ENCODE assay signal across 8 cellular contexts in the genomic region with DNA sequence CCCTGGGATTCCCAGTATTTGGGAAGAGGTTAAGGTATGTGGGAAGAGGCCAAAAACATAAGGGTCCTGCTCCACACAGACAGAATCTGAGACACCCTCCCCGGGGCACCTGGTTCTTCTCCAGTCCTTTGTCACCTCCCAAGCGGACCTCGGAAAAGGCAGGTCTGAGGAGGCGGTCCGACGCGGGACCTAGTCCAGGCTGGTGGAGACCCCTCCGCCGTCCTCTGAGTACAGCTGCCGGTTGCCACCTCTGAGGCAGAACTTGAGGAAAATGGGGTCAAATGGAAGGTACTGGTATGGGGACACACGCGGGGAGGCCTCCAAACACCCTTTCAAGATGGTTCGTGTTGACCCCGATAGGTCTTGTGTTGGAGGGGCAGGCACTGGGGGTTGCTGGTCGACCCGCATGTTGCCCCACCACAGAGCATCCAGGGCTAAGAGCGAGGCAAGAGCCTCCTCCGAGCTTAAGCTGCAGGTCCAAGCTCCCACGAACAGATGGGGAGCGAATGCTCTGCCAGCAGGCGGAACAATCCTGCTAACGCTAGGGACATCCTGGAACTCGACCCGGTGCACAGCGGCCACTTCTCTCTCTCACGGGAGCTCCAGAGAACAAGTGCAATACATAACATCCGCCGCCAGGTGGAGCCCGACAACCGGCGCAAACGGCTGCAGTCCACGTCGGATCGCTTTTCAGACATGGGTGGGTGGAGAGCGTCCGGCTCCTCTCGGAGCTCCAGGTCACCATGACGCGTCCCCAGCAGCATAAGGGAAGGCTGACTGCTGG.
DNase-seq lines count a peak whose midpoint lies in the region; ATAC-seq and TF ChIP-seq lines count a peak whose summit lies in the region.
"Not testable (repeated sequence)": the region's sequence is repeated elsewhere in the genome, so short reads cannot be mapped to it uniquely, and the experiment has no call there.

No MANE protein-coding gene starts in this region.

- not testable (repeated sequence) for H3K27me3 Mint-ChIP-seq in GM23338 (ENCODE audit: insufficient read depth, low read depth, poor library complexity)

- H3F3A ChIP-seq in GM23338 (replicated peaks; ENCODE audit: low read depth): not testable (repeated sequence)

- not testable (repeated sequence) for H3K4me1 ChIP-seq in GM23338 (ENCODE audit: insufficient read depth)

- ATAC-seq in GM23338: peak; percentile 82

- H3K36me3 Mint-ChIP-seq in GM23338 (ENCODE audit: low read depth): not testable (repeated sequence)

- H3K79me2 ChIP-seq in GM23338 (replicated peaks; ENCODE audit: insufficient read depth): not testable (repeated sequence)

- H3K9me3 Mint-ChIP-seq in GM23338: peaks cover 24% of the 10 kb centered on the region

- peak overlapping the region; percentile 47; the same call in 1 of the 2 replicates for H3K4me3 ChIP-seq in GM23338
- peak overlapping the region; percentile 15 for H3K4me3 ChIP-seq in fibroblast of mammary gland (ENCODE audit: control insufficient read depth, low read depth, low read length)

- H3K9me2 ChIP-seq in GM23338 (ENCODE audit: insufficient read depth): not testable (repeated sequence)

- H3K27me3 ChIP-seq in GM23338 (ENCODE audit: insufficient read depth): peaks cover 24% of the 10 kb centered on the region; the same call in 1 of the 2 replicates

- TF ChIP-seq CTCF in GM23338 (conservative IDR thresholded peaks at IDR 0.05; ENCODE audit: low read depth in 2 of 2): peak; percentile 65 to 77
- TF ChIP-seq CTCF in fibroblast of mammary gland (conservative IDR thresholded peaks at IDR 0.05; ENCODE audit: control insufficient read depth, insufficient read depth, low read depth, low read length): peak; percentile 71

- not testable (repeated sequence) for H2AFZ ChIP-seq in GM23338

- in situ Hi-C loops in SK-MEL-5 (cut with HindIII; ENCODE audit: low pct_unique_long_range_greater_than_20kb, low sequenced_read_pairs): not testable (repeated sequence)

- peak overlapping the region; percentile 56; the same call in 2 of the 3 replicates for H3K4me3 Mint-ChIP-seq in GM23338

- H3K4me2 ChIP-seq in GM23338: peak overlapping the region; percentile 78

- not testable (repeated sequence) for H3K36me3 ChIP-seq in GM23338 (ENCODE audit: insufficient read depth)

- not testable (repeated sequence) for H3K27ac Mint-ChIP-seq in GM23338

- not testable (repeated sequence) for H4K20me1 ChIP-seq in GM23338 (replicated peaks; ENCODE audit: insufficient read depth)

- DNase-seq in COR-L47 (lab: John Stamatoyannopoulos, UW) (peak; percentile 56), GM23338 (ENCODE audit: low spot score) (peak; percentile 83), NCI-H1092 treated with DMSO at 0.1 percent for 48 hours (lab: John Stamatoyannopoulos, UW) (peak; percentile 67), SK-MEL-5 (ENCODE audit: low read depth, low spot score) (peak; percentile 89), fibroblast of mammary gland (ENCODE audit: low read depth) (peak; percentile 77), mucosa of gallbladder (ENCODE audit: low spot score) (peak; percentile 74)
- DNase-seq in activated T-helper 9 cell treated with anti-CD3 and anti-CD28 coated beads, Interleukin-2, amount 50 U/mL, for 16 hours (ENCODE audit: low read depth): peak; percentile 51
- peak; percentile 26 for DNase-seq in stimulated activated CD8-positive, alpha-beta memory T cell treated with anti-CD3 and anti-CD28 coated beads, Interleukin-15, amount 100 ng/mL, for 1 hour (ENCODE audit: low read depth)

- not testable (repeated sequence) for H3K27ac ChIP-seq in GM23338 (ENCODE audit: low read depth)

- not testable (repeated sequence) for H3K4me1 Mint-ChIP-seq in GM23338

Comparison
In these comparisons a context has a peak if more than half of its experiments do, and no peak if none do; other contexts are left out.
1. DNase-seq: peak in every context shown above with its lines; median percentile 89 in SK-MEL-5; 83 in GM23338; 77 in fibroblast of mammary gland; 74 in mucosa of gallbladder; 67 in NCI-H1092 treated with DMSO at 0.1 percent for 48 hours; 56 in COR-L47; 51 in activated T-helper 9 cell treated with anti-CD3 and anti-CD28 coated beads, Interleukin-2, amount 50 U/mL, for 16 hours; 26 in stimulated activated CD8-positive, alpha-beta memory T cell treated with anti-CD3 and anti-CD28 coated beads, Interleukin-15, amount 100 ng/mL, for 1 hour.